ENCODE assay signal across 16 cellular contexts in the genomic region with DNA sequence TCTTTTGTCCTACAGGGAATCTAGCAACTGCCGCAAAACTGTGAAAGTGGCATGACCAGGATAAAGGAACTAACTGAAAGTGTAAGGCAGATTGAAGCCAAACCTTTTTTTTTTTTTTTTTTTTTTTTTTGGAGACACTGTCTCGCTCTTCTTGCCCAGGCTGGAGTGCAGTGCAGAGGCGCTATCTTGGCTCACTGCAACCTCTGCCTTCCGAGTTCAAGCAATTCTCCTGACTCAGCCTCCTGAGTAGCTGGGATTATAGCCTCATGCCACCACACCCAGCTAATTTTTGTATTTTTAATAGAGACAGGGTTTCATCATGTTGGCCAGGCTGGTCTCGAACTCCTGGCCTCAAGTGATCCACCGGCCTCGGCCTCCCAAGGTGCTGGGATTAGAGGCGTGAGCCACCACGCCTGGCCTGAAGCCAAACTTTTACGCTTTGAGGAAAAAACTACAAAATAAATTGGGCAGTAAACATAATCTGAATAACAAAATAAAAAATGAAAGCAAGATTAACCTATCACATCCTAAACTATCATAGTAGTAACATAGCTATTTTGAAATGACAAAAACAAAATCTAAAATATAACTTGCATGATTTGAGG. TPM values are rescaled to one million over a fixed set of nuclear protein-coding genes. Genes with fewer than 3 reads are reported as not detected.
DNase-seq lines count a peak whose midpoint lies in the region; ATAC-seq and TF ChIP-seq lines count a peak whose summit lies in the region.
"Had no signal": no experiment of that assay in that cellular context is flagged by ENCODE, and none has a peak within 500 bp of the region (broad histone marks: within the 10 kb centered on the region; RNA-seq: fewer than 3 reads in every experiment).

No MANE protein-coding gene starts in this region.

- H3K9me3 Mint-ChIP-seq in activated naive CD8-positive, alpha-beta T cell (ENCODE audit: low read depth), result no peaks in the 10 kb centered on the region
- no peaks in the 10 kb centered on the region for H3K9me3 Mint-ChIP-seq in activated naive CD8-positive, alpha-beta T cell treated with anti-CD3 and anti-CD28 coated beads, Interleukin-2, amount 50 U/mL, for 24 hours
- no peaks in the 10 kb centered on the region for H3K9me3 Mint-ChIP-seq in mesothelial cell of epicardium
- H3K9me3 Mint-ChIP-seq: activated naive CD4-positive, alpha-beta T cell treated with anti-CD3 and anti-CD28 coated beads, Interleukin-2, amount 50 U/mL, for 24 hours; naive B cell had no signal

- no peak for DNase-seq in activated naive CD8-positive, alpha-beta T cell treated with anti-CD3 and anti-CD28 coated beads, Interleukin-2, amount 50 U/mL, for 24 hours
- no peak for DNase-seq in ascending aorta (ENCODE audit: low spot score in 2 of 2)
- DNase-seq in mesothelial cell of epicardium (ENCODE audit: low spot score in 2 of 2, unreplicated experiment in 2 of 2), result no peak
- no peak for DNase-seq in transverse colon
- DNase-seq in globus pallidus (ENCODE audit: low spot score), result no peak
- DNase-seq in HCEC 1CT, result no peak
- DNase-seq: ACHN, Calu3, naive B cell, NCI-H1417, NCI-H510A, RPMI8226, T-helper 9 cell had no signal

- H3K27ac ChIP-seq in ascending aorta (peak overlapping the region; percentile 15 to 50), transverse colon (peak overlapping the region; percentile 56 to 68 (median 60))

- peaks cover 0 to 19% of the 10 kb centered on the region in 2 donors for H3K4me1 ChIP-seq in ascending aorta
- peaks cover 0 to 25% (median 6%) of the 10 kb centered on the region in 4 donors for H3K4me1 ChIP-seq in transverse colon

- TF ChIP-seq POLR2A in transverse colon (IDR thresholded peaks at IDR 0.05), result no peak

- H3K36me3 ChIP-seq in ascending aorta, result peaks cover 16 to 33% of the 10 kb centered on the region in 2 donors
- peaks cover 0 to 32% (median 6%) of the 10 kb centered on the region in 4 donors for H3K36me3 ChIP-seq in transverse colon

- peaks cover 5% of the 10 kb centered on the region for H3K36me3 Mint-ChIP-seq in activated naive CD8-positive, alpha-beta T cell
- H3K36me3 Mint-ChIP-seq in activated naive CD8-positive, alpha-beta T cell treated with anti-CD3 and anti-CD28 coated beads, Interleukin-2, amount 50 U/mL, for 24 hours (ENCODE audit: low read depth), result peaks cover 43% of the 10 kb centered on the region
- H3K36me3 Mint-ChIP-seq in mesothelial cell of epicardium, result peaks cover 18% of the 10 kb centered on the region
- H3K36me3 Mint-ChIP-seq: naive B cell had no signal

- H3K4me3 Mint-ChIP-seq in activated naive CD8-positive, alpha-beta T cell, result peak overlapping the region; percentile 32
- no peak overlapping the region for H3K4me3 Mint-ChIP-seq in activated naive CD8-positive, alpha-beta T cell treated with anti-CD3 and anti-CD28 coated beads, Interleukin-2, amount 50 U/mL, for 24 hours
- H3K4me3 Mint-ChIP-seq in mesothelial cell of epicardium, result no peak overlapping the region
- H3K4me3 Mint-ChIP-seq: activated naive CD4-positive, alpha-beta T cell treated with anti-CD3 and anti-CD28 coated beads, Interleukin-2, amount 50 U/mL, for 24 hours had no signal

- H3K4me3 ChIP-seq in ascending aorta (no peak overlapping the region), transverse colon (no peak overlapping the region)

- 67 to 86% methylated on average over 9 to 10 of the region's 10 CpGs for WGBS in transverse colon (ENCODE audit: low coverage in 1 of 2), 2 donors

- intact Hi-C loops in ascending aorta (cut with DNase I), result no loop called here
- intact Hi-C loops in transverse colon (cut with DNase I; ENCODE audit: low total_unique reads), result no loop called here

- in situ Hi-C loops in transverse colon (cut with MboI; ENCODE audit: low pct_ligation_motif_present in 1 of 4, low pct_unique_long_range_greater_than_20kb in 1 of 4, low sequenced_read_pairs in 3 of 4), result no loop called here

- H3K9me3 ChIP-seq in ascending aorta (no peaks in the 10 kb centered on the region), transverse colon (no peaks in the 10 kb centered on the region)

- no peak for ATAC-seq in activated naive CD8-positive, alpha-beta T cell treated with anti-CD3 and anti-CD28 coated beads, Interleukin-2, amount 50 U/mL, for 24 hours
- no peak for ATAC-seq in GM18520 (IDR thresholded peaks at IDR 0.05; ENCODE audit: unreplicated experiment)

- H3K4me1 Mint-ChIP-seq in activated naive CD8-positive, alpha-beta T cell (ENCODE audit: low read depth), result peaks cover 49% of the 10 kb centered on the region
- H3K4me1 Mint-ChIP-seq in activated naive CD8-positive, alpha-beta T cell treated with anti-CD3 and anti-CD28 coated beads, Interleukin-2, amount 50 U/mL, for 24 hours, result peaks cover 28% of the 10 kb centered on the region
- H3K4me1 Mint-ChIP-seq in mesothelial cell of epicardium, result no peaks in the 10 kb centered on the region

- no peak for TF ChIP-seq EP300 in transverse colon (IDR thresholded peaks at IDR 0.05; ENCODE audit: low read depth)

- H3K27ac Mint-ChIP-seq in activated naive CD8-positive, alpha-beta T cell, result peak overlapping the region; percentile 61
- no peak overlapping the region for H3K27ac Mint-ChIP-seq in activated naive CD8-positive, alpha-beta T cell treated with anti-CD3 and anti-CD28 coated beads, Interleukin-2, amount 50 U/mL, for 24 hours
- H3K27ac Mint-ChIP-seq in mesothelial cell of epicardium, result peak overlapping the region; percentile 39
- H3K27ac Mint-ChIP-seq: activated naive CD4-positive, alpha-beta T cell treated with anti-CD3 and anti-CD28 coated beads, Interleukin-2, amount 50 U/mL, for 24 hours had no signal

- H3K27me3 ChIP-seq in ascending aorta, result no peaks in the 10 kb centered on the region
- no peaks in the 10 kb centered on the region for H3K27me3 ChIP-seq in transverse colon

- no peaks in the 10 kb centered on the region for H3K27me3 Mint-ChIP-seq in activated naive CD8-positive, alpha-beta T cell
- H3K27me3 Mint-ChIP-seq in activated naive CD8-positive, alpha-beta T cell treated with anti-CD3 and anti-CD28 coated beads, Interleukin-2, amount 50 U/mL, for 24 hours, result no peaks in the 10 kb centered on the region
- no peaks in the 10 kb centered on the region for H3K27me3 Mint-ChIP-seq in mesothelial cell of epicardium (ENCODE audit: low read depth)
- H3K27me3 Mint-ChIP-seq: activated naive CD4-positive, alpha-beta T cell treated with anti-CD3 and anti-CD28 coated beads, Interleukin-2, amount 50 U/mL, for 24 hours; naive B cell had no signal

- no peak for TF ChIP-seq CTCF in ascending aorta (IDR thresholded peaks at IDR 0.05)
- TF ChIP-seq CTCF in mesothelial cell of epicardium (IDR thresholded peaks at IDR 0.05; ENCODE audit: unreplicated experiment), result no peak
- TF ChIP-seq CTCF in transverse colon (IDR thresholded peaks at IDR 0.05), result no peak

RNA-seq across cellular contexts. Expression of a gene that starts 9.7 kb away (rescaled TPM):
- 109 TPM for total RNA-seq in ascending aorta
- 111 to 116 TPM (median 111 TPM) in 3 replicates for total RNA-seq in mesothelial cell of epicardium
- 100 to 1,000 TPM in 3 of 4 donors, 10 to 100 TPM in 1; 91.9 to 447 (median 143) TPM for total RNA-seq in transverse colon
